Comparison of ENCODE assay signal across 21 cellular contexts in the genomic region with DNA sequence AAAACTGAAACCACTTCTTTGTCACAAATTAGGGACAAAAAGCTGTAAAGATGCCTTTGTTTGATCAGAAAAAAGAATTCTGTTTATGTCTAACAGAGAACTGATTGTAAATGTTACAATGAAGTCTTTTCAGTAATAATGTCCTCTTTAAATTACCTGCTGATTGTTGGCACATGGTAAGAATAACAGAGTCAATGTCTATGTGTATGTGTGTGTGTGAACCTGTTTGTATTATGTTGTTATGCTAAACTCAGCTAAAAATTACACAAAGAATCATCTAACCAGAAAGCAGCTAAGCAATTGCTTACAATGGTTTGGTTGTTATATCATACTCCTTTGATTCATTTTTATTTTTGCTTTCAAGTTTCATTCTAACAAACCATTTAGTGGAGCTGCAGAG.
A peak's percentile ranks its signal among the peaks of the same experiment; 100 is the strongest.
DNase-seq lines count a peak whose midpoint lies in the region; ATAC-seq, FAIRE-seq and TF ChIP-seq lines count a peak whose summit lies in the region.
"Had no signal": no experiment of that assay in that cellular context is flagged by ENCODE, and none has a peak within 500 bp of the region (broad histone marks: within the 10 kb centered on the region; RNA-seq: fewer than 3 reads in every experiment).

No MANE protein-coding gene starts in this region.

- peak overlapping the region; percentile 7 for H3K27ac ChIP-seq in muscle layer of colon (ENCODE audit: low read depth, low read length)
- H3K27ac ChIP-seq in uterus: peak overlapping the region; percentile 61 to 77
- H3K27ac ChIP-seq: 22Rv1, BLaER1, SK-N-MC had no signal

- TF ChIP-seq POLR2A in uterus (IDR thresholded peaks at IDR 0.05): no peak

- H3K9me3 Mint-ChIP-seq in activated naive CD4-positive, alpha-beta T cell treated with anti-CD3 and anti-CD28 coated beads, Interleukin-2, amount 10 ng/mL, durations not matched to agents 7 days and 5 days: no peaks in the 10 kb centered on the region

- H3K27me3 ChIP-seq in muscle layer of colon (ENCODE audit: control insufficient read depth in 1 of 2, insufficient read depth in 2 of 2, low read length in 2 of 2): no peaks in the 10 kb centered on the region
- no peaks in the 10 kb centered on the region for H3K27me3 ChIP-seq in uterus
- H3K27me3 ChIP-seq: BLaER1 had no signal

- peaks cover 18% of the 10 kb centered on the region for H3K4me1 ChIP-seq in muscle layer of colon (ENCODE audit: insufficient read depth, low read length)
- no peaks in the 10 kb centered on the region for H3K4me1 ChIP-seq in uterus
- H3K4me1 ChIP-seq: BLaER1 had no signal

- intact Hi-C loops in uterus (cut with DNase I; ENCODE audit: low total_unique reads): no loop called here

- FAIRE-seq in frontal cortex (lab: Jason Lieb, UNC): peak; percentile 95
- FAIRE-seq: GM18507 had no signal

- H3K36me3 Mint-ChIP-seq in activated naive CD4-positive, alpha-beta T cell treated with anti-CD3 and anti-CD28 coated beads, Interleukin-2, amount 10 ng/mL, durations not matched to agents 7 days and 5 days: no peaks in the 10 kb centered on the region
- H3K36me3 Mint-ChIP-seq: IgD-negative memory B cell had no signal

- H3K27ac Mint-ChIP-seq in activated naive CD4-positive, alpha-beta T cell treated with anti-CD3 and anti-CD28 coated beads, Interleukin-2, amount 10 ng/mL, durations not matched to agents 7 days and 5 days: no peak overlapping the region
- H3K27ac Mint-ChIP-seq: CD4-positive, alpha-beta T cell; IgD-negative memory B cell had no signal

- CTCF ChIA-PET in activated naive CD4-positive, alpha-beta T cell treated with anti-CD3 and anti-CD28 coated beads, Interleukin-2, amount 10 ng/mL, durations not matched to agents 7 days and 5 days (lab: Charles Lee): no interaction called here

- H3K36me3 ChIP-seq in muscle layer of colon (ENCODE audit: insufficient read depth, low read length): no peaks in the 10 kb centered on the region
- H3K36me3 ChIP-seq in uterus: no peaks in the 10 kb centered on the region
- H3K36me3 ChIP-seq: BLaER1 had no signal

- H3K4me1 Mint-ChIP-seq in activated naive CD4-positive, alpha-beta T cell treated with anti-CD3 and anti-CD28 coated beads, Interleukin-2, amount 10 ng/mL, durations not matched to agents 7 days and 5 days: no peaks in the 10 kb centered on the region
- H3K4me1 Mint-ChIP-seq: IgD-negative memory B cell had no signal

- H3K27me3 Mint-ChIP-seq in activated naive CD4-positive, alpha-beta T cell treated with anti-CD3 and anti-CD28 coated beads, Interleukin-2, amount 10 ng/mL, durations not matched to agents 7 days and 5 days: no peaks in the 10 kb centered on the region
- H3K27me3 Mint-ChIP-seq: CD4-positive, alpha-beta T cell; IgD-negative memory B cell had no signal

- no peak overlapping the region for H3K4me3 Mint-ChIP-seq in activated naive CD4-positive, alpha-beta T cell treated with anti-CD3 and anti-CD28 coated beads, Interleukin-2, amount 10 ng/mL, durations not matched to agents 7 days and 5 days
- H3K4me3 Mint-ChIP-seq: CD4-positive, alpha-beta T cell; IgD-negative memory B cell had no signal

- TF ChIP-seq CTCF in uterus (IDR thresholded peaks at IDR 0.05): no peak

- H3K9ac ChIP-seq in muscle layer of colon (ENCODE audit: low read length): no peak overlapping the region
- H3K9ac ChIP-seq: BLaER1 had no signal

- no peaks in the 10 kb centered on the region for H3K9me3 ChIP-seq in muscle layer of colon (ENCODE audit: low read length)
- H3K9me3 ChIP-seq in uterus: no peaks in the 10 kb centered on the region
- H3K9me3 ChIP-seq: BLaER1 had no signal

- no peak overlapping the region for H3K4me3 ChIP-seq in muscle layer of colon (ENCODE audit: low read depth in 1 of 2, low read length in 2 of 2)
- H3K4me3 ChIP-seq in uterus: no peak overlapping the region
- H3K4me3 ChIP-seq: BLaER1, SK-N-MC had no signal

- no peak for ATAC-seq in HG02588 (IDR thresholded peaks at IDR 0.05; ENCODE audit: unreplicated experiment)
- ATAC-seq in GM21423 (IDR thresholded peaks at IDR 0.05; ENCODE audit: unreplicated experiment): no peak

- DNase-seq in NCI-H748 (lab: John Stamatoyannopoulos, UW; ENCODE audit: unreplicated experiment) (peak; percentile 33), NCI-H748 treated with DMSO at 0.1 percent for 48 hours (lab: John Stamatoyannopoulos, UW) (no peak), frontal cortex (ENCODE audit: low spot score in 2 of 2) (no peak), uterus (no peak)
- DNase-seq in activated naive CD4-positive, alpha-beta T cell treated with anti-CD3 and anti-CD28 coated beads, Interleukin-2, amount 10 ng/mL, durations not matched to agents 7 days and 5 days: no peak
- DNase-seq: ACHN; CD4-positive, alpha-beta T cell; GDM1; NCI-H1105 treated with DMSO at 0.1 percent for 48 hours; NCI-H2029 treated with DMSO at 0.1 percent for 48 hours; NCI-H345; NCI-H524; SHP77 had no signal
